29 cellular contexts compared by ENCODE assay signal in the genomic region with DNA sequence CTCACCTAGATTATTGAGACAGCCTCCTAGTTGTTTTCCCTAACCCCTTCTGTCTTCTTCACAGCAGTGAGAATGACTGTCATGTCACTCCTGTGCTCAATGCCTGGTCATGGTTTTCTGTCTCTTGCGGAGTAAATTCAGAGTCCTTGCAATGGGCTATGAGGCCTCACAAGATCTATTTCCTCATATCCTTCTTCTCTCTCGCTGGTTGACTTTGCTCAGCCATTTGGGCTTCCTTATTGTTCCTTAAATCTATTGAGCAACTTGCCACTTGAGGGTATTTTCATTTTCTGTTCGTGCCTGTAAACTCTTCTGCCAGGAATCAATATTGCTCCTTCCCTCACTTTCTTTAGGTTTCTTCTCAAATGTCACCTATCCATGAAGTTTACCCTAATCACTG. TPM values are rescaled to one million over a fixed set of nuclear protein-coding genes. Genes with fewer than 3 reads are reported as not detected.
DNase-seq lines count a peak whose midpoint lies in the region; ATAC-seq, FAIRE-seq and TF ChIP-seq lines count a peak whose summit lies in the region.
"Had no signal": no experiment of that assay in that cellular context is flagged by ENCODE, and none has a peak within 500 bp of the region (broad histone marks: within the 10 kb centered on the region; RNA-seq: fewer than 3 reads in every experiment).

No MANE protein-coding gene starts in this region.

- H3K4me1 ChIP-seq in heart right ventricle = peaks cover 0 to 13% (median 0%) of the 10 kb centered on the region in 9 donors
- no peaks in the 10 kb centered on the region for H3K4me1 ChIP-seq in right atrium auricular region
- H3K4me1 ChIP-seq: adrenal gland, body of pancreas had no signal

- ATAC-seq in heart right ventricle (peak in 5 of 8 donors; percentile 19 to 55 (median 39)), HG03439 (IDR thresholded peaks at IDR 0.05; ENCODE audit: unreplicated experiment) (no peak)
- ATAC-seq: body of pancreas; effector memory CD8-positive, alpha-beta T cell had no signal

- TF ChIP-seq CTCF in heart right ventricle (IDR thresholded peaks at IDR 0.05) (no peak), right atrium auricular region (IDR thresholded peaks at IDR 0.05) (no peak), bronchial epithelial cell (IDR thresholded peaks at IDR 0.05; ENCODE audit: insufficient read depth, low read length, severe bottlenecking) (no peak), brain microvascular endothelial cell (IDR thresholded peaks at IDR 0.05; ENCODE audit: low read depth, low read length, missing control alignments) (no peak)

- H3K4me3 ChIP-seq in heart right ventricle (peak overlapping the region in 1 of 10 donors; percentile 4), right atrium auricular region (no peak overlapping the region), bronchial epithelial cell (ENCODE audit: low read depth, low read length) (no peak overlapping the region), brain microvascular endothelial cell (ENCODE audit: low read depth, low read length) (no peak overlapping the region)
- H3K4me3 ChIP-seq: adrenal gland, body of pancreas, smooth muscle cell, transverse colon had no signal

- DNase-seq in heart right ventricle (no peak), right atrium auricular region (ENCODE audit: low spot score) (no peak), NOMO-1 (lab: John Stamatoyannopoulos, UW; ENCODE audit: unreplicated experiment in 2 of 2) (peak; percentile 73 to 92), bronchial epithelial cell (ENCODE audit: low read depth) (no peak), pons (ENCODE audit: low spot score) (peak; percentile 58), glomerular visceral epithelial cell (ENCODE audit: extremely low spot score) (no peak), brain microvascular endothelial cell (no peak)
- DNase-seq: activated CD4-positive, alpha-beta T cell treated with anti-CD3 and anti-CD28 coated beads, Interleukin-2, amount 10 ng/mL, durations not matched to agents 24 days and 14 days; activated T-cell treated with anti-CD3 and anti-CD28 coated beads, Interleukin-2, amount 50 U/mL, for 24 hours; DMS153; effector memory CD8-positive, alpha-beta T cell; erythroblast; naive B cell; NCI-H2029; NCI-H526; NK-92 treated with Interleukin-12 subunit alpha and Interleukin-12 subunit beta, amount 100 ng/mL, for 24 hours; occipital lobe; SK-N-SH; stimulated activated CD4-positive, alpha-beta T cell treated with anti-CD3 and anti-CD28 coated beads, Interleukin-2, amount 100 ng/mL, for 24 hours; transverse colon had no signal

- peak overlapping the region in 1 of 10 donors; percentile 77 for H3K27ac ChIP-seq in heart right ventricle
- no peak overlapping the region for H3K27ac ChIP-seq in right atrium auricular region
- no peak overlapping the region for H3K27ac ChIP-seq in brain microvascular endothelial cell
- H3K27ac ChIP-seq: body of pancreas had no signal

- peaks cover 0 to 3% (median 0%) of the 10 kb centered on the region in 7 donors for H3K27me3 ChIP-seq in heart right ventricle
- H3K27me3 ChIP-seq in right atrium auricular region = no peaks in the 10 kb centered on the region
- no peaks in the 10 kb centered on the region for H3K27me3 ChIP-seq in bronchial epithelial cell (ENCODE audit: control insufficient read depth, insufficient read depth, low read length)
- H3K27me3 ChIP-seq in brain microvascular endothelial cell (replicated peaks) = no peaks in the 10 kb centered on the region
- H3K27me3 ChIP-seq: adrenal gland, body of pancreas, transverse colon had no signal

- 48 to 55% methylated on average over 3 of the region's 3 CpGs for WGBS in heart right ventricle, 2 donors

- FAIRE-seq in bronchial epithelial cell (lab: Jason Lieb, UNC) = peak; percentile 18
- FAIRE-seq: H1 had no signal

- H3K9me3 ChIP-seq in heart right ventricle = no peaks in the 10 kb centered on the region
- no peaks in the 10 kb centered on the region for H3K9me3 ChIP-seq in right atrium auricular region
- H3K9me3 ChIP-seq: adrenal gland, body of pancreas, SK-N-SH, transverse colon had no signal

- H3K36me3 ChIP-seq in heart right ventricle = no peaks in the 10 kb centered on the region
- H3K36me3 ChIP-seq in right atrium auricular region = no peaks in the 10 kb centered on the region
- H3K36me3 ChIP-seq in bronchial epithelial cell (ENCODE audit: control insufficient read depth, insufficient read depth, low read length) = no peaks in the 10 kb centered on the region
- H3K36me3 ChIP-seq in brain microvascular endothelial cell (replicated peaks) = no peaks in the 10 kb centered on the region
- H3K36me3 ChIP-seq: adrenal gland, transverse colon had no signal

- in situ Hi-C loops in brain microvascular endothelial cell (cut with HindIII; ENCODE audit: low pct_ligation_motif_present, low sequenced_read_pairs) = no loop called here

- intact Hi-C loops in heart right ventricle (cut with DNase I) = no loop called here

RNA-seq across cellular contexts. Expression of a gene that starts 9.0 kb away (rescaled TPM):
- total RNA-seq in heart right ventricle = not detected
- not detected for polyA plus RNA-seq in heart right ventricle
- total RNA-seq in right atrium auricular region = not detected
- total RNA-seq in bronchial epithelial cell = not detected in 2 replicates
- total RNA-seq: A172; activated CD4-positive, alpha-beta T cell treated with anti-CD3 and anti-CD28 coated beads, Interleukin-2, amount 10 ng/mL, durations not matched to agents 24 days and 14 days; activated CD8-positive, alpha-beta memory T cell treated with anti-CD3 and anti-CD28 coated beads for 36 hours; adrenal gland; body of pancreas; H1; occipital lobe; RPMI7951; smooth muscle cell; T-helper 2 cell treated with Interferon-gamma antibody and Interleukin-4, amounts not matched to agents 100 ng/mL and 5 ng/mL, for 36 hours; transverse colon had no signal
- polyA plus RNA-seq: adrenal gland, H1, SK-N-SH, smooth muscle cell had no signal

RNA-seq across cellular contexts. Expression of a gene that starts 52.1 kb away (rescaled TPM):
- total RNA-seq in heart right ventricle = 10 to 100 TPM; 39.1 to 64.4 (median 58.2) TPM
- 10 to 100 TPM; 13.2 to 14.0 TPM for polyA plus RNA-seq in heart right ventricle
- total RNA-seq in right atrium auricular region = 10 to 100 TPM; 18.0 to 22.7 TPM
- total RNA-seq in bronchial epithelial cell = 37.6 and 56.3 TPM in 2 replicates

Comparison
In these comparisons a context has a peak if more than half of its experiments do, and no peak if none do; other contexts are left out.
1. DNase-seq: peak in NOMO-1 (2 of 2) and pons (single experiment); none in heart right ventricle (0 of 2), right atrium auricular region (single experiment), bronchial epithelial cell (single experiment), glomerular visceral epithelial cell (single experiment) and brain microvascular endothelial cell (single experiment).